24 cellular contexts compared by ENCODE assay signal in the genomic region with DNA sequence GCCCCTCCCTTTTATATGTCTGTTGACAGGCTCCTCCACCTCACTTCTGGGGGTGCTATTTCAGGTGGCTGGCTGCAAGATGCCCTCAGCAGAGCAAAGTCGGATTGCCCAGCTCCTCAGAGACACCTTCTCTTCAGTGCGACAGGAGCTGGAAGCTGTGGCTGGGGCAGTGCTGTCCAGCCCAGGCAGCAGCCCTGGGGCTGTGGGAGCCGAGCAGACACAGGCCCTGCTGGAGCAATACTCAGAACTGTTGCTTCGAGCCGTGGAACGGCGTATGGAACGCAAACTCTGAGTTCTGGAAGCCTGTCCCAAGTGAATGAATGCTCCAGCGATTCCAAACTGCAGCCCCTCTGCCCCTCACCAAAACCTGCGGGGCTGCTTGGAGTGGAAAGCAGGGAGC. TPM values are rescaled to one million over a fixed set of nuclear protein-coding genes. Genes with fewer than 3 reads are reported as not detected.
DNase-seq lines count a peak whose midpoint lies in the region; ATAC-seq, FAIRE-seq and TF ChIP-seq lines count a peak whose summit lies in the region.
"Had no signal": no experiment of that assay in that cellular context is flagged by ENCODE, and none has a peak within 500 bp of the region (broad histone marks: within the 10 kb centered on the region; RNA-seq: fewer than 3 reads in every experiment).

No MANE protein-coding gene starts in this region.

- no peak overlapping the region for H3K9ac ChIP-seq in kidney (ENCODE audit: low read length in 2 of 2)
- H3K9ac ChIP-seq in neuronal stem cell (ENCODE audit: low read depth, low read length, poor library complexity) = no peak overlapping the region
- H3K9ac ChIP-seq: BLaER1 treated with 17β-estradiol and CSF1 and Interleukin-3, amounts not matched to agents 10 nM and 100 nM had no signal

- no peak overlapping the region for H3K4me2 ChIP-seq in neuronal stem cell (ENCODE audit: insufficient read depth, low read length, poor library complexity, severe bottlenecking)
- H3K4me2 ChIP-seq: A549; BLaER1 treated with 17β-estradiol and CSF1 and Interleukin-3, amounts not matched to agents 10 nM and 100 nM; GM23338 had no signal

- no peak overlapping the region for H3K18ac ChIP-seq in neuronal stem cell (ENCODE audit: low read length)

- H3K4me1 ChIP-seq in right cardiac atrium (ENCODE audit: control insufficient read depth, insufficient read depth, low read length) (no peaks in the 10 kb centered on the region), kidney (ENCODE audit: control insufficient read depth in 1 of 2, insufficient read depth in 1 of 2, low read depth in 1 of 2, low read length in 2 of 2) (peaks cover 4 to 6% of the 10 kb centered on the region in 2 donors), neuronal stem cell (ENCODE audit: control insufficient read depth in 2 of 2, insufficient read depth in 1 of 2, low read depth in 1 of 2, low read length in 2 of 2) (peaks cover 8% of the 10 kb centered on the region in 2 donors)
- H3K4me1 ChIP-seq: BE2C had no signal

- H3K79me1 ChIP-seq in neuronal stem cell (ENCODE audit: low read depth, low read length) = peaks cover 3% of the 10 kb centered on the region

- no peak overlapping the region for H3K14ac ChIP-seq in neuronal stem cell (ENCODE audit: low read length)

- DNase-seq in right cardiac atrium = peak in 2 of 3 donors; percentile 34 to 36
- no peak for DNase-seq in left ventricle myocardium superior
- peak; percentile 29 for DNase-seq in kidney
- DNase-seq in neuronal stem cell (ENCODE audit: low spot score) = no peak
- no peak for DNase-seq in omental fat pad (ENCODE audit: low spot score)
- DNase-seq in RPMI8226 = no peak
- DNase-seq: 8988T; ACHN; AML-193; BE2C; Calu3; CD4-positive, alpha-beta memory T cell; COR-L47; DMS53; DMS79 treated with DMSO at 0.1 percent for 48 hours; GF-D8; H9; HFFc6 had no signal

- intact Hi-C loops in right cardiac atrium (cut with DNase I) (loop anchor here in 1 of 4 donors (5.0 kb wide), 1 partner anchor 157 kb away; no protein-coding TSS in a partner anchor), left ventricle myocardium superior (cut with micrococcal nuclease) (no loop called here), kidney (cut with DNase I) (no loop called here)

- no peak overlapping the region for H2AFZ ChIP-seq in neuronal stem cell (ENCODE audit: low read length)
- H2AFZ ChIP-seq: GM23338 had no signal

- no peak overlapping the region for H3K27ac ChIP-seq in right cardiac atrium (ENCODE audit: low read length)
- no peak overlapping the region for H3K27ac ChIP-seq in kidney (ENCODE audit: low read depth in 2 of 2, low read length in 2 of 2)
- no peak overlapping the region for H3K27ac ChIP-seq in neuronal stem cell (replicated peaks; ENCODE audit: low read length)
- H3K27ac ChIP-seq: A549; BLaER1 treated with 17β-estradiol and CSF1 and Interleukin-3, amounts not matched to agents 10 nM and 100 nM had no signal

- no peak overlapping the region for H2AK5ac ChIP-seq in neuronal stem cell (ENCODE audit: low read depth, low read length)

- no peaks in the 10 kb centered on the region for H3K9me3 ChIP-seq in right cardiac atrium (ENCODE audit: control insufficient read depth, low read length)
- H3K9me3 ChIP-seq in kidney (ENCODE audit: control insufficient read depth in 1 of 2, low read length in 2 of 2) = no peaks in the 10 kb centered on the region
- no peaks in the 10 kb centered on the region for H3K9me3 ChIP-seq in neuronal stem cell (replicated peaks in 1 of 2; ENCODE audit: control insufficient read depth in 2 of 2, insufficient read depth in 1 of 2, low read depth in 1 of 2, low read length in 2 of 2)
- H3K9me3 ChIP-seq: A549; BE2C; BLaER1 treated with 17β-estradiol and CSF1 and Interleukin-3, amounts not matched to agents 10 nM and 100 nM had no signal

- H4K8ac ChIP-seq in neuronal stem cell (ENCODE audit: low read depth, low read length) = no peak overlapping the region

- no peak overlapping the region for H4K91ac ChIP-seq in neuronal stem cell (ENCODE audit: low read depth, low read length, poor library complexity)

- FAIRE-seq in kidney (lab: Jason Lieb, UNC) = no peak
- FAIRE-seq: A549, GM12891, GM18507 had no signal

- 86% methylated on average over 10 of the region's 10 CpGs for WGBS in right cardiac atrium
- WGBS in neuronal stem cell (ENCODE audit: extremely low coverage in 2 of 2, insufficient read length in 2 of 2, insufficient replicate concordance in 1 of 2), 2 donors = no CpG with 5 or more reads among the region's 10 CpGs

- H3K23ac ChIP-seq in neuronal stem cell (ENCODE audit: low read depth, low read length, poor library complexity) = peak overlapping the region; percentile 18

- H3K36me3 ChIP-seq in kidney (ENCODE audit: control insufficient read depth in 1 of 2, insufficient read depth in 2 of 2, low read length in 2 of 2) (peaks cover 5 to 14% of the 10 kb centered on the region in 2 donors), neuronal stem cell (replicated peaks in 1 of 2; ENCODE audit: control insufficient read depth in 2 of 2, insufficient read depth in 2 of 2, low read length in 2 of 2) (peaks cover 14 to 58% of the 10 kb centered on the region in 2 donors)

- no peak overlapping the region for H3K4ac ChIP-seq in neuronal stem cell (ENCODE audit: low read length)

- H3K4me3 ChIP-seq in right cardiac atrium (ENCODE audit: low read length) (no peak overlapping the region), kidney (ENCODE audit: low read length in 2 of 2) (no peak overlapping the region), neuronal stem cell (ENCODE audit: low read length in 2 of 2) (no peak overlapping the region)
- H3K4me3 ChIP-seq: A549; BLaER1 treated with 17β-estradiol and CSF1 and Interleukin-3, amounts not matched to agents 10 nM and 100 nM; GM23338 had no signal

- H2BK5ac ChIP-seq in neuronal stem cell (ENCODE audit: low read length) = no peak overlapping the region

- ATAC-seq in right cardiac atrium = no peak
- ATAC-seq in left ventricle myocardium superior = no peak
- ATAC-seq in omental fat pad (ENCODE audit: low FRiP score) = no peak
- ATAC-seq: A549, HCT116 had no signal

- H3K27me3 ChIP-seq in right cardiac atrium (ENCODE audit: control insufficient read depth, insufficient read depth) = no peaks in the 10 kb centered on the region
- H3K27me3 ChIP-seq in neuronal stem cell (ENCODE audit: control insufficient read depth in 3 of 3, insufficient read depth in 3 of 3, low read depth in 1 of 3, low read length in 3 of 3) = no peaks in the 10 kb centered on the region
- H3K27me3 ChIP-seq: BE2C had no signal

- H2BK15ac ChIP-seq in neuronal stem cell (ENCODE audit: low read length) = no peak overlapping the region

- TF ChIP-seq CTCF in kidney (IDR thresholded peaks at IDR 0.05; ENCODE audit: borderline replicate concordance, extremely low read depth, insufficient read depth) (no peak), omental fat pad (IDR thresholded peaks at IDR 0.05) (no peak)

- no peak overlapping the region for H2BK12ac ChIP-seq in neuronal stem cell (ENCODE audit: low read length)

- H2BK120ac ChIP-seq in neuronal stem cell (ENCODE audit: low read depth, low read length) = no peak overlapping the region

RNA-seq across cellular contexts. Expression of a gene that starts 2.7 kb away (rescaled TPM):
- total RNA-seq in right cardiac atrium = 10 to 100 TPM in 3 of 4 donors, 1 to 10 TPM in 1; 8.5 to 17.2 (median 16.2) TPM
- 16.5 TPM for polyA plus RNA-seq in right cardiac atrium
- total RNA-seq in left ventricle myocardium superior = 16.7 TPM
- total RNA-seq in kidney = 16.2 TPM
- polyA plus RNA-seq in kidney (ENCODE audit: insufficient read depth, low read depth, low replicate concordance) = 17.6 TPM
- 14.4 TPM for polyA plus RNA-seq in neuronal stem cell (2013, experiment 1 of 2)
- polyA plus RNA-seq in neuronal stem cell (2013, experiment 2 of 2) = 14.3 TPM
- total RNA-seq in omental fat pad = 10 to 100 TPM in 1 of 4 donors, 1 to 10 TPM in 3; 3.8 to 11.5 (median 8.5) TPM

RNA-seq across cellular contexts. Expression of a gene that starts 13.5 kb away (rescaled TPM):
- 1 to 10 TPM; 1.8 to 7.1 (median 5.8) TPM for total RNA-seq in right cardiac atrium
- polyA plus RNA-seq in right cardiac atrium = 3.9 TPM
- total RNA-seq in left ventricle myocardium superior = 5.7 TPM
- 8.3 TPM for total RNA-seq in kidney
- polyA plus RNA-seq in kidney (ENCODE audit: insufficient read depth, low read depth, low replicate concordance) = 4.8 TPM
- 16.5 TPM for polyA plus RNA-seq in neuronal stem cell (2013, experiment 1 of 2)
- polyA plus RNA-seq in neuronal stem cell (2013, experiment 2 of 2) = 15.9 TPM
- 10 to 100 TPM in 1 of 4 donors, 1 to 10 TPM in 3; 1.1 to 13.6 (median 2.3) TPM for total RNA-seq in omental fat pad

RNA-seq across cellular contexts. Expression of a gene that starts 50.9 kb away (rescaled TPM):
- total RNA-seq in right cardiac atrium (10 to 100 TPM; 16.0 to 20.4 (median 19.2) TPM), left ventricle myocardium superior (17.0 TPM), kidney (28.6 TPM), omental fat pad (10 to 100 TPM; 13.4 to 24.1 (median 14.4) TPM)
- polyA plus RNA-seq in right cardiac atrium (11.2 TPM), kidney (ENCODE audit: insufficient read depth, low read depth, low replicate concordance) (3.7 TPM)
- polyA plus RNA-seq in neuronal stem cell (2013, experiment 1 of 2) = 9.3 TPM
- polyA plus RNA-seq in neuronal stem cell (2013, experiment 2 of 2) = 8.2 TPM

Comparison
In these comparisons a context has a peak if more than half of its experiments do, and no peak if none do; other contexts are left out.
1. DNase-seq: peak in right cardiac atrium (2 of 3) and kidney (single experiment); none in left ventricle myocardium superior (single experiment), neuronal stem cell (single experiment), omental fat pad (single experiment) and RPMI8226 (single experiment).